ENCODE assay signal across 1 cellular context in genomic region chr4:82569727-82570126, GRCh38.
TF ChIP-seq lines count a peak whose summit lies in the region.

No MANE protein-coding gene starts in this region.

TF ChIP-seq in GM23338, 12 proteins besides CTCF, POLR2A, EP300 and RAD21 (continued from another document):
- TF ChIP-seq, protein P1, sequence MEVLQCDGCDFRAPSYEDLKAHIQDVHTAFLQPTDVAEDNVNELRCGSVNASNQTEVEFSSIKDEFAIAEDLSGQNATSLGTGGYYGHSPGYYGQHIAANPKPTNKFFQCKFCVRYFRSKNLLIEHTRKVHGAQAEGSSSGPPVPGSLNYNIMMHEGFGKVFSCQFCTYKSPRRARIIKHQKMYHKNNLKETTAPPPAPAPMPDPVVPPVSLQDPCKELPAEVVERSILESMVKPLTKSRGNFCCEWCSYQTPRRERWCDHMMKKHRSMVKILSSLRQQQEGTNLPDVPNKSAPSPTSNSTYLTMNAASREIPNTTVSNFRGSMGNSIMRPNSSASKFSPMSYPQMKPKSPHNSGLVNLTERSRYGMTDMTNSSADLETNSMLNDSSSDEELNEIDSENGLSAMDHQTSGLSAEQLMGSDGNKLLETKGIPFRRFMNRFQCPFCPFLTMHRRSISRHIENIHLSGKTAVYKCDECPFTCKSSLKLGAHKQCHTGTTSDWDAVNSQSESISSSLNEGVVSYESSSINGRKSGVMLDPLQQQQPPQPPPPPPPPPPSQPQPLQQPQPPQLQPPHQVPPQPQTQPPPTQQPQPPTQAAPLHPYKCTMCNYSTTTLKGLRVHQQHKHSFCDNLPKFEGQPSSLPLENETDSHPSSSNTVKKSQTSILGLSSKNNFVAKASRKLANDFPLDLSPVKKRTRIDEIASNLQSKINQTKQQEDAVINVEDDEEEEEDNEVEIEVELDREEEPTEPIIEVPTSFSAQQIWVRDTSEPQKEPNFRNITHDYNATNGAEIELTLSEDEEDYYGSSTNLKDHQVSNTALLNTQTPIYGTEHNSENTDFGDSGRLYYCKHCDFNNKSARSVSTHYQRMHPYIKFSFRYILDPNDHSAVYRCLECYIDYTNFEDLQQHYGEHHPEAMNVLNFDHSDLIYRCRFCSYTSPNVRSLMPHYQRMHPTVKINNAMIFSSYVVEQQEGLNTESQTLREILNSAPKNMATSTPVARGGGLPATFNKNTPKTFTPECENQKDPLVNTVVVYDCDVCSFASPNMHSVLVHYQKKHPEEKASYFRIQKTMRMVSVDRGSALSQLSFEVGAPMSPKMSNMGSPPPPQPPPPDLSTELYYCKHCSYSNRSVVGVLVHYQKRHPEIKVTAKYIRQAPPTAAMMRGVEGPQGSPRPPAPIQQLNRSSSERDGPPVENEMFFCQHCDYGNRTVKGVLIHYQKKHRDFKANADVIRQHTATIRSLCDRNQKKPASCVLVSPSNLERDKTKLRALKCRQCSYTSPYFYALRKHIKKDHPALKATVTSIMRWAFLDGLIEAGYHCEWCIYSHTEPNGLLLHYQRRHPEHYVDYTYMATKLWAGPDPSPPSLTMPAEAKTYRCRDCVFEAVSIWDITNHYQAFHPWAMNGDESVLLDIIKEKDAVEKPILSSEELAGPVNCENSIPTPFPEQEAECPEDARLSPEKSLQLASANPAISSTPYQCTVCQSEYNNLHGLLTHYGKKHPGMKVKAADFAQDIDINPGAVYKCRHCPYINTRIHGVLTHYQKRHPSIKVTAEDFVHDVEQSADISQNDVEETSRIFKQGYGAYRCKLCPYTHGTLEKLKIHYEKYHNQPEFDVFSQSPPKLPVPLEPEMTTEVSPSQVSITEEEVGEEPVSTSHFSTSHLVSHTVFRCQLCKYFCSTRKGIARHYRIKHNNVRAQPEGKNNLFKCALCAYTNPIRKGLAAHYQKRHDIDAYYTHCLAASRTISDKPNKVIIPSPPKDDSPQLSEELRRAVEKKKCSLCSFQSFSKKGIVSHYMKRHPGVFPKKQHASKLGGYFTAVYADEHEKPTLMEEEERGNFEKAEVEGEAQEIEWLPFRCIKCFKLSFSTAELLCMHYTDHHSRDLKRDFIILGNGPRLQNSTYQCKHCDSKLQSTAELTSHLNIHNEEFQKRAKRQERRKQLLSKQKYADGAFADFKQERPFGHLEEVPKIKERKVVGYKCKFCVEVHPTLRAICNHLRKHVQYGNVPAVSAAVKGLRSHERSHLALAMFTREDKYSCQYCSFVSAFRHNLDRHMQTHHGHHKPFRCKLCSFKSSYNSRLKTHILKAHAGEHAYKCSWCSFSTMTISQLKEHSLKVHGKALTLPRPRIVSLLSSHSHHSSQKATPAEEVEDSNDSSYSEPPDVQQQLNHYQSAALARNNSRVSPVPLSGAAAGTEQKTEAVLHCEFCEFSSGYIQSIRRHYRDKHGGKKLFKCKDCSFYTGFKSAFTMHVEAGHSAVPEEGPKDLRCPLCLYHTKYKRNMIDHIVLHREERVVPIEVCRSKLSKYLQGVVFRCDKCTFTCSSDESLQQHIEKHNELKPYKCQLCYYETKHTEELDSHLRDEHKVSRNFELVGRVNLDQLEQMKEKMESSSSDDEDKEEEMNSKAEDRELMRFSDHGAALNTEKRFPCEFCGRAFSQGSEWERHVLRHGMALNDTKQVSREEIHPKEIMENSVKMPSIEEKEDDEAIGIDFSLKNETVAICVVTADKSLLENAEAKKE (CRISPR knock-in tag; IDR thresholded peaks at IDR 0.05), result no peak
- TF ChIP-seq ETS1 (IDR thresholded peaks at IDR 0.05), result no peak; the same call in 1 of the 2 replicates
- no peak for TF ChIP-seq JUNB (IDR thresholded peaks at IDR 0.05; ENCODE audit: unreplicated experiment)
- no peak for TF ChIP-seq EZH2 (IDR thresholded peaks at IDR 0.05; ENCODE audit: low read depth, unreplicated experiment)
- TF ChIP-seq, protein P2, sequence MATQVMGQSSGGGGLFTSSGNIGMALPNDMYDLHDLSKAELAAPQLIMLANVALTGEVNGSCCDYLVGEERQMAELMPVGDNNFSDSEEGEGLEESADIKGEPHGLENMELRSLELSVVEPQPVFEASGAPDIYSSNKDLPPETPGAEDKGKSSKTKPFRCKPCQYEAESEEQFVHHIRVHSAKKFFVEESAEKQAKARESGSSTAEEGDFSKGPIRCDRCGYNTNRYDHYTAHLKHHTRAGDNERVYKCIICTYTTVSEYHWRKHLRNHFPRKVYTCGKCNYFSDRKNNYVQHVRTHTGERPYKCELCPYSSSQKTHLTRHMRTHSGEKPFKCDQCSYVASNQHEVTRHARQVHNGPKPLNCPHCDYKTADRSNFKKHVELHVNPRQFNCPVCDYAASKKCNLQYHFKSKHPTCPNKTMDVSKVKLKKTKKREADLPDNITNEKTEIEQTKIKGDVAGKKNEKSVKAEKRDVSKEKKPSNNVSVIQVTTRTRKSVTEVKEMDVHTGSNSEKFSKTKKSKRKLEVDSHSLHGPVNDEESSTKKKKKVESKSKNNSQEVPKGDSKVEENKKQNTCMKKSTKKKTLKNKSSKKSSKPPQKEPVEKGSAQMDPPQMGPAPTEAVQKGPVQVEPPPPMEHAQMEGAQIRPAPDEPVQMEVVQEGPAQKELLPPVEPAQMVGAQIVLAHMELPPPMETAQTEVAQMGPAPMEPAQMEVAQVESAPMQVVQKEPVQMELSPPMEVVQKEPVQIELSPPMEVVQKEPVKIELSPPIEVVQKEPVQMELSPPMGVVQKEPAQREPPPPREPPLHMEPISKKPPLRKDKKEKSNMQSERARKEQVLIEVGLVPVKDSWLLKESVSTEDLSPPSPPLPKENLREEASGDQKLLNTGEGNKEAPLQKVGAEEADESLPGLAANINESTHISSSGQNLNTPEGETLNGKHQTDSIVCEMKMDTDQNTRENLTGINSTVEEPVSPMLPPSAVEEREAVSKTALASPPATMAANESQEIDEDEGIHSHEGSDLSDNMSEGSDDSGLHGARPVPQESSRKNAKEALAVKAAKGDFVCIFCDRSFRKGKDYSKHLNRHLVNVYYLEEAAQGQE (IDR thresholded peaks at IDR 0.05; ENCODE audit: unreplicated experiment), result no peak
- TF ChIP-seq CREB1 (CRISPR knock-in tag; IDR thresholded peaks at IDR 0.05; ENCODE audit: low read depth), result no peak
